Comparison of ENCODE assay signal across 8 cellular contexts in genomic region chrX:23667239-23668177, GRCh38. TPM values are rescaled to one million over a fixed set of nuclear protein-coding genes. Genes with fewer than 3 reads are reported as not detected.
DNase-seq lines count a peak whose midpoint lies in the region; ATAC-seq and TF ChIP-seq lines count a peak whose summit lies in the region.

Gene PRDX4 (plus strand): TSS chrX:23667493. CDS start chrX:23667571, 78 bp downstream.

- TF ChIP-seq CTCF in GM12865 (IDR thresholded peaks at IDR 0.05; ENCODE audit: insufficient read depth, low read depth, low read length, missing control alignments) (no peak), heart right ventricle (IDR thresholded peaks at IDR 0.05) (peak in 2 of 9 donors; percentile 9 to 12), upper lobe of left lung (IDR thresholded peaks at IDR 0.05) (no peak)

- peak in 1 of 4 donors; percentile 62 for TF ChIP-seq POLR2A in upper lobe of left lung (IDR thresholded peaks at IDR 0.05)

- peak; percentile 93 for DNase-seq in GM12865 (ENCODE audit: low read depth)
- peak; percentile 61 for DNase-seq in NCI-H128 (lab: John Stamatoyannopoulos, UW; ENCODE audit: unreplicated experiment)
- peak; percentile 51 for DNase-seq in T follicular helper cell (ENCODE audit: low read depth)
- peak; percentile 89 to 90 for DNase-seq in heart right ventricle
- peak; percentile 96 for DNase-seq in posterior vena cava (ENCODE audit: low spot score)
- DNase-seq in upper lobe of left lung, result peak; percentile 89 to 97

- H3K4me3 ChIP-seq in GM12865 (ENCODE audit: low read depth, low read length) (peak within 1 kb of the TSS; percentile 71), heart right ventricle (peak within 1 kb of the TSS; percentile 55 to 83 (median 68)), upper lobe of left lung (peak within 1 kb of the TSS; percentile 39 to 73 (median 68))

- intact Hi-C loops in heart right ventricle (cut with DNase I), result no loop called here
- intact Hi-C loops in posterior vena cava (cut with DNase I), result no loop called here

- H3K9me3 ChIP-seq in heart right ventricle (no peaks in the 10 kb centered on the region), upper lobe of left lung (no peaks in the 10 kb centered on the region)

- TF ChIP-seq EP300 in upper lobe of left lung (IDR thresholded peaks at IDR 0.05), result no peak

- peak; percentile 60 for ATAC-seq in HG02678 (IDR thresholded peaks at IDR 0.05; ENCODE audit: unreplicated experiment)
- peak; percentile 98 to 100 (median 99) for ATAC-seq in heart right ventricle
- ATAC-seq in upper lobe of left lung (ENCODE audit: low FRiP score in 2 of 2), result peak; percentile 97 to 100

- peaks cover 0 to 9% (median 0%) of the 10 kb centered on the region in 7 donors for H3K27me3 ChIP-seq in heart right ventricle
- no peaks in the 10 kb centered on the region for H3K27me3 ChIP-seq in upper lobe of left lung

- H3K4me1 ChIP-seq in heart right ventricle (peaks cover 0 to 19% (median 5%) of the 10 kb centered on the region in 9 donors), upper lobe of left lung (peaks cover 0 to 7% (median 2%) of the 10 kb centered on the region in 4 donors)

- peaks cover 0 to 14% (median 0%) of the 10 kb centered on the region in 9 donors for H3K36me3 ChIP-seq in heart right ventricle
- no peaks in the 10 kb centered on the region for H3K36me3 ChIP-seq in upper lobe of left lung

- no peak within 1 kb of the TSS for H3K27ac ChIP-seq in adipose tissue (ENCODE audit: low read depth, low read length)
- peak within 1 kb of the TSS; percentile 58 to 88 (median 78) for H3K27ac ChIP-seq in heart right ventricle
- peak within 1 kb of the TSS; percentile 68 to 83 (median 76) for H3K27ac ChIP-seq in upper lobe of left lung

- WGBS in adipose tissue, 3 donors, result 0 to 25% (median 0%) methylated on average over 30 to 68 of the region's 73 CpGs
- 0 to 1% methylated on average over 37 to 73 of the region's 73 CpGs for WGBS in heart right ventricle, 2 donors
- 0 to 30% methylated on average over 10 to 70 of the region's 73 CpGs for WGBS in upper lobe of left lung, 2 donors

RNA-seq across cellular contexts. Expression of gene PRDX4, which starts in this region (rescaled TPM):
- polyA plus RNA-seq in adipose tissue (100 to 1,000 TPM in 2 of 3 donors, 10 to 100 TPM in 1; 72.1 to 324 (median 120) TPM), heart right ventricle (100 to 1,000 TPM in 1 of 2 donors, 10 to 100 TPM in 1; 15.3 to 134 TPM)
- total RNA-seq in heart right ventricle (10 to 100 TPM; 27.3 to 81.8 (median 38.8) TPM), posterior vena cava (10 to 100 TPM; 87.8 to 91.9 TPM), upper lobe of left lung (10 to 100 TPM; 17.8 to 69.0 (median 58.4) TPM)
